ENCODE assay signal across 10 cellular contexts in genomic region chr6:6689413-6690143, GRCh38.
A peak's percentile ranks its signal among the peaks of the same experiment; 100 is the strongest.
DNase-seq lines count a peak whose midpoint lies in the region; ATAC-seq, FAIRE-seq and TF ChIP-seq lines count a peak whose summit lies in the region.
"Had no signal": no experiment of that assay in that cellular context is flagged by ENCODE, and none has a peak within 500 bp of the region (broad histone marks: within the 10 kb centered on the region; RNA-seq: fewer than 3 reads in every experiment).

No MANE protein-coding gene starts in this region.

- peaks cover 23% of the 10 kb centered on the region for H3K4me1 Mint-ChIP-seq in astrocyte (ENCODE audit: low read depth, unreplicated experiment)
- H3K4me1 Mint-ChIP-seq in activated naive CD4-positive, alpha-beta T cell treated with anti-CD3 and anti-CD28 coated beads, Interleukin-2, amount 10 ng/mL, durations not matched to agents 7 days and 5 days, result peaks cover 54% of the 10 kb centered on the region

- H3K27ac Mint-ChIP-seq in astrocyte (ENCODE audit: unreplicated experiment), result peak overlapping the region; percentile 20
- H3K27ac Mint-ChIP-seq in activated naive CD4-positive, alpha-beta T cell treated with anti-CD3 and anti-CD28 coated beads, Interleukin-2, amount 10 ng/mL, durations not matched to agents 7 days and 5 days, result no peak overlapping the region
- H3K27ac Mint-ChIP-seq: stimulated activated effector memory CD8-positive, alpha-beta T cell treated with anti-CD3 and anti-CD28 coated beads, Interleukin-12 subunit alpha, Interleukin-12 subunit beta, amount 100 ng/mL, for 72 hours; T-helper 2 cell treated with Interferon-gamma antibody and Interleukin-4, amounts not matched to agents 5 μg/mL and 100 μg/mL, for 36 hours had no signal

- no peaks in the 10 kb centered on the region for H3K79me2 ChIP-seq in astrocyte (ENCODE audit: insufficient read depth, low read length)

- H3K9me3 ChIP-seq in astrocyte (ENCODE audit: insufficient read depth, low read depth, low read length), result no peaks in the 10 kb centered on the region
- no peaks in the 10 kb centered on the region for H3K9me3 ChIP-seq in right atrium auricular region
- H3K9me3 ChIP-seq in subcutaneous abdominal adipose tissue (ENCODE audit: control insufficient read depth in 5 of 5, low read length in 5 of 5), result peaks cover 0 to 9% (median 0%) of the 10 kb centered on the region in 5 donors

- H3K36me3 ChIP-seq in astrocyte (ENCODE audit: insufficient read depth, low read length), result no peaks in the 10 kb centered on the region
- H3K36me3 ChIP-seq in right atrium auricular region, result no peaks in the 10 kb centered on the region
- no peaks in the 10 kb centered on the region for H3K36me3 ChIP-seq in subcutaneous abdominal adipose tissue (ENCODE audit: control insufficient read depth in 5 of 5, insufficient read depth in 5 of 5, low read length in 5 of 5)

- no peaks in the 10 kb centered on the region for H3K27me3 ChIP-seq in astrocyte (ENCODE audit: insufficient read depth, low read length)
- H3K27me3 ChIP-seq in right atrium auricular region, result no peaks in the 10 kb centered on the region
- no peaks in the 10 kb centered on the region for H3K27me3 ChIP-seq in subcutaneous abdominal adipose tissue (ENCODE audit: control insufficient read depth in 5 of 5, insufficient read depth in 4 of 5, low read length in 5 of 5)

- H3K4me3 ChIP-seq in LNCaP clone FGC (ENCODE audit: low read depth, low read length), result peak overlapping the region; percentile 46; the same call in 1 of the 2 replicates
- no peak overlapping the region for H3K4me3 ChIP-seq in astrocyte (ENCODE audit: insufficient read depth, low read depth, low read length)
- H3K4me3 ChIP-seq in right atrium auricular region, result no peak overlapping the region
- H3K4me3 ChIP-seq in subcutaneous abdominal adipose tissue (ENCODE audit: low read depth in 1 of 5, low read length in 5 of 5), result no peak overlapping the region

- H3K36me3 Mint-ChIP-seq in astrocyte (ENCODE audit: low read depth, unreplicated experiment), result no peaks in the 10 kb centered on the region
- peaks cover 19% of the 10 kb centered on the region for H3K36me3 Mint-ChIP-seq in activated naive CD4-positive, alpha-beta T cell treated with anti-CD3 and anti-CD28 coated beads, Interleukin-2, amount 10 ng/mL, durations not matched to agents 7 days and 5 days
- H3K36me3 Mint-ChIP-seq: stimulated activated effector memory CD8-positive, alpha-beta T cell treated with anti-CD3 and anti-CD28 coated beads, Interleukin-12 subunit alpha, Interleukin-12 subunit beta, amount 100 ng/mL, for 72 hours had no signal

- H3K9me3 Mint-ChIP-seq in astrocyte (ENCODE audit: unreplicated experiment), result no peaks in the 10 kb centered on the region
- peaks cover 28% of the 10 kb centered on the region for H3K9me3 Mint-ChIP-seq in activated naive CD4-positive, alpha-beta T cell treated with anti-CD3 and anti-CD28 coated beads, Interleukin-2, amount 10 ng/mL, durations not matched to agents 7 days and 5 days
- H3K9me3 Mint-ChIP-seq: stimulated activated effector memory CD8-positive, alpha-beta T cell treated with anti-CD3 and anti-CD28 coated beads, Interleukin-12 subunit alpha, Interleukin-12 subunit beta, amount 100 ng/mL, for 72 hours had no signal

- CTCF ChIA-PET in activated naive CD4-positive, alpha-beta T cell treated with anti-CD3 and anti-CD28 coated beads, Interleukin-2, amount 10 ng/mL, durations not matched to agents 7 days and 5 days (lab: Charles Lee), result no interaction called here

- TF ChIP-seq CTCF in LNCaP clone FGC (IDR thresholded peaks at IDR 0.05; ENCODE audit: control insufficient read depth, extremely low read depth, insufficient read depth) (no peak), astrocyte (IDR thresholded peaks at IDR 0.05; ENCODE audit: insufficient read depth, low read depth, low read length) (no peak), right atrium auricular region (IDR thresholded peaks at IDR 0.05) (no peak)

- H3K27ac ChIP-seq in astrocyte (ENCODE audit: low read depth, low read length) (no peak overlapping the region), right atrium auricular region (peak overlapping the region; percentile 64 to 68), subcutaneous abdominal adipose tissue (ENCODE audit: low read depth, low read length) (peak overlapping the region; percentile 57)

- FAIRE-seq in astrocyte (lab: Jason Lieb, UNC), result no peak

- ATAC-seq in GM21825 (IDR thresholded peaks at IDR 0.05; ENCODE audit: unreplicated experiment), result no peak
- no peak for ATAC-seq in HG02642 (IDR thresholded peaks at IDR 0.05; ENCODE audit: poor library complexity, unreplicated experiment)
- ATAC-seq: stimulated activated effector memory CD8-positive, alpha-beta T cell treated with anti-CD3 and anti-CD28 coated beads, Interleukin-12 subunit alpha, Interleukin-12 subunit beta, amount 100 ng/mL, for 72 hours had no signal

- peak overlapping the region; percentile 58 for H2AFZ ChIP-seq in astrocyte (ENCODE audit: low read depth, low read length)

- H3K27me3 Mint-ChIP-seq in astrocyte (ENCODE audit: low read depth, unreplicated experiment), result peaks cover 2% of the 10 kb centered on the region
- H3K27me3 Mint-ChIP-seq in activated naive CD4-positive, alpha-beta T cell treated with anti-CD3 and anti-CD28 coated beads, Interleukin-2, amount 10 ng/mL, durations not matched to agents 7 days and 5 days, result peaks cover 12% of the 10 kb centered on the region

- peaks cover 8% of the 10 kb centered on the region for H3K4me1 ChIP-seq in astrocyte (ENCODE audit: insufficient read depth, low read length)
- H3K4me1 ChIP-seq in right atrium auricular region, result peaks cover 0 to 46% of the 10 kb centered on the region in 2 donors
- H3K4me1 ChIP-seq in subcutaneous abdominal adipose tissue (ENCODE audit: control insufficient read depth in 5 of 5, insufficient read depth in 5 of 5, low read length in 5 of 5), result peaks cover 9 to 49% (median 37%) of the 10 kb centered on the region in 5 donors

- no peaks in the 10 kb centered on the region for H4K20me1 ChIP-seq in astrocyte (ENCODE audit: insufficient read depth, low read length)

- peak; percentile 57 for DNase-seq in LNCaP clone FGC (ENCODE audit: low read depth)
- peak; percentile 50 for DNase-seq in astrocyte (ENCODE audit: low read depth)
- DNase-seq in right atrium auricular region (ENCODE audit: low spot score), result no peak
- DNase-seq in activated naive CD4-positive, alpha-beta T cell treated with anti-CD3 and anti-CD28 coated beads, Interleukin-2, amount 10 ng/mL, durations not matched to agents 7 days and 5 days, result no peak
- DNase-seq: NCI-H226 had no signal

- peak overlapping the region; percentile 63 for H3K4me3 Mint-ChIP-seq in astrocyte (ENCODE audit: unreplicated experiment)
- no peak overlapping the region for H3K4me3 Mint-ChIP-seq in activated naive CD4-positive, alpha-beta T cell treated with anti-CD3 and anti-CD28 coated beads, Interleukin-2, amount 10 ng/mL, durations not matched to agents 7 days and 5 days
- H3K4me3 Mint-ChIP-seq: stimulated activated effector memory CD8-positive, alpha-beta T cell treated with anti-CD3 and anti-CD28 coated beads, Interleukin-12 subunit alpha, Interleukin-12 subunit beta, amount 100 ng/mL, for 72 hours; T-helper 2 cell treated with Interferon-gamma antibody and Interleukin-4, amounts not matched to agents 5 μg/mL and 100 μg/mL, for 36 hours had no signal

- H3K9ac ChIP-seq in astrocyte (ENCODE audit: low read length), result no peak overlapping the region
- no peak overlapping the region for H3K9ac ChIP-seq in subcutaneous abdominal adipose tissue (ENCODE audit: low read length in 5 of 5)

- peak overlapping the region; percentile 6 for H3K4me2 ChIP-seq in astrocyte (ENCODE audit: low read length)

Comparison
In these comparisons a context has a peak if more than half of its experiments do, and no peak if none do; other contexts are left out.
1. DNase-seq: peak in LNCaP clone FGC (single experiment) and astrocyte (single experiment); none in right atrium auricular region (single experiment) and activated naive CD4-positive, alpha-beta T cell treated with anti-CD3 and anti-CD28 coated beads, Interleukin-2, amount 10 ng/mL, durations not matched to agents 7 days and 5 days (single experiment).